Comparison of ENCODE assay signal across 15 cellular contexts in the genomic region with DNA sequence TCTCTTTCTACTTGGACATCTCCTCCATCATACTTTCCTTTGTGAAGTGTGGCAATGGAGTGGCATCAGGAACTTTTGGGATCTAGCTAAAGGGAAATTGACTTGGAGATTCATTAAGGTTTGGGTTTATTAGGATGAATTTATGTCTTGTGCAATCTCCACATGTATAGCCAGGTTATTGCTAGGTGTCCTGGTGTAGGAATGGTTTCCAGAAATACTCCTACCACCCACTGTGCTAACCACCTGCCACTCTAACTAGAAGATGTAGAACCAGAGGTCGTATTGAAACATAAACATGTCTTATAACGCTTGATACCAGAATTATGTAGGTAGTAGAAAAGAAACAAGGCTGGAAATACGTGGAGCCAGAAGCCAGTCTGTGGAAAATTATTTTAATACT.
"Had no signal": no experiment of that assay in that cellular context is flagged by ENCODE, and none has a peak within 500 bp of the region (broad histone marks: within the 10 kb centered on the region; RNA-seq: fewer than 3 reads in every experiment).

No MANE protein-coding gene starts in this region.

- H3K4me3 Mint-ChIP-seq: memory B cell; natural killer cell; stimulated activated naive CD8-positive, alpha-beta T cell treated with anti-CD3 and anti-CD28 coated beads, Interleukin-15, amount 100 ng/mL, for 72 hours had no signal

- H3K36me3 Mint-ChIP-seq: memory B cell, natural killer cell had no signal

- H3K9me3 Mint-ChIP-seq: memory B cell; natural killer cell; stimulated activated naive CD8-positive, alpha-beta T cell treated with anti-CD3 and anti-CD28 coated beads, Interleukin-15, amount 100 ng/mL, for 72 hours had no signal

- DNase-seq: dermis blood vessel endothelial cell; effector memory CD4-positive, alpha-beta T cell; foreskin keratinocyte; heart left ventricle; kidney; natural killer cell; pancreas; stimulated activated CD4-positive, alpha-beta T cell treated with anti-CD3 and anti-CD28 coated beads, Interleukin-12 subunit alpha, Interleukin-12 subunit beta, amount 100 ng/mL, for 4 hours; stimulated activated CD4-positive, alpha-beta T cell treated with anti-CD3 and anti-CD28 coated beads, Interleukin-1b, Interleukin-23, amount 100 ng/mL, for 48 hours; stimulated activated CD4-positive, alpha-beta T cell treated with anti-CD3 and anti-CD28 coated beads, Interleukin-4, amount 100 ng/mL, for 1 hour; stimulated activated CD8-positive, alpha-beta memory T cell treated with anti-CD3 and anti-CD28 coated beads, Interleukin-4, amount 100 ng/mL, for 48 hours; stimulated activated naive CD4-positive, alpha-beta T cell; stimulated activated naive CD8-positive, alpha-beta T cell treated with anti-CD3 and anti-CD28 coated beads, Interleukin-15, amount 100 ng/mL, for 72 hours; transverse colon had no signal

- H3K4me1 Mint-ChIP-seq: natural killer cell had no signal

- H3K27me3 Mint-ChIP-seq: stimulated activated naive CD8-positive, alpha-beta T cell treated with anti-CD3 and anti-CD28 coated beads, Interleukin-15, amount 100 ng/mL, for 72 hours had no signal

- H3K27ac Mint-ChIP-seq: memory B cell; natural killer cell; stimulated activated naive CD8-positive, alpha-beta T cell treated with anti-CD3 and anti-CD28 coated beads, Interleukin-15, amount 100 ng/mL, for 72 hours had no signal
